In the genomic region with DNA sequence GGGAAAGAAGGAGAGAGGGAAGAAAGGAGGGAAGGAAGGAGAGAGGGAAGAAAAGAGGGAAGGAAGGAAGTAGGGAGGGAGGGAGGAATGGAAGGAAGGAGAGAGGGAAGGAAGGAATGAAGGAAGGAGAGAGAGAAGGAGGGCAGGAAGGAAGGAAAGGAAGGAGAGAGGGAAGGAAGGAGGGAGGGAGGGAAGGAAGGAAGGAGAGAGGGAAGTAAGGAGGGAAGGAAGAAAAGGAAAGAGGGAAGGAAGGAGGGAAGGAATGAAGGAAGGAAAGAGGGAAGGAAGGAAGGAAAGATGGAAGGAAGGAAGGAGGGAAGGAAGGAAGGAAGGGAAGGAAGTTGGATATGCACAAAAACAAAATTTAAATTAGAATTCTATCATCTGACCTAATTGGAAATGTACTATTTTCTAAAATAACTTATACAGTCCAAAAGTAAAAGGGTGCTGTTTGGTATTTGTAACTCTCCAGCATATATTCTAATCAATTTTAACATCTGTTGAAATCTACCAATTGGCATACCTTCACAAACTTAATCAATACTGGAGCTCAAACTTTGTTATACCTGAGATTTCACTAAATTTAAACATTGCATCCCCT, we compare ENCODE assay signal across 1 cellular context.
A peak's percentile ranks its signal among the peaks of the same experiment; 100 is the strongest.
TF ChIP-seq lines count a peak whose summit lies in the region.

No MANE protein-coding gene starts in this region.

TF ChIP-seq in K562, 482 proteins besides CTCF, POLR2A, EP300 and RAD21 (continued from another document):
- TF ChIP-seq, protein P1, sequence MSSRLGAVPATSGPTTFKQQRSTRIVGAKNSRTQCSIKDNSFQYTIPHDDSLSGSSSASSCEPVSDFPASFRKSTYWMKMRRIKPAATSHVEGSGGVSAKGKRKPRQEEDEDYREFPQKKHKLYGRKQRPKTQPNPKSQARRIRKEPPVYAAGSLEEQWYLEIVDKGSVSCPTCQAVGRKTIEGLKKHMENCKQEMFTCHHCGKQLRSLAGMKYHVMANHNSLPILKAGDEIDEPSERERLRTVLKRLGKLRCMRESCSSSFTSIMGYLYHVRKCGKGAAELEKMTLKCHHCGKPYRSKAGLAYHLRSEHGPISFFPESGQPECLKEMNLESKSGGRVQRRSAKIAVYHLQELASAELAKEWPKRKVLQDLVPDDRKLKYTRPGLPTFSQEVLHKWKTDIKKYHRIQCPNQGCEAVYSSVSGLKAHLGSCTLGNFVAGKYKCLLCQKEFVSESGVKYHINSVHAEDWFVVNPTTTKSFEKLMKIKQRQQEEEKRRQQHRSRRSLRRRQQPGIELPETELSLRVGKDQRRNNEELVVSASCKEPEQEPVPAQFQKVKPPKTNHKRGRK (tag; IDR thresholded peaks at IDR 0.05) = peak; percentile 78
- TF ChIP-seq, protein P2, sequence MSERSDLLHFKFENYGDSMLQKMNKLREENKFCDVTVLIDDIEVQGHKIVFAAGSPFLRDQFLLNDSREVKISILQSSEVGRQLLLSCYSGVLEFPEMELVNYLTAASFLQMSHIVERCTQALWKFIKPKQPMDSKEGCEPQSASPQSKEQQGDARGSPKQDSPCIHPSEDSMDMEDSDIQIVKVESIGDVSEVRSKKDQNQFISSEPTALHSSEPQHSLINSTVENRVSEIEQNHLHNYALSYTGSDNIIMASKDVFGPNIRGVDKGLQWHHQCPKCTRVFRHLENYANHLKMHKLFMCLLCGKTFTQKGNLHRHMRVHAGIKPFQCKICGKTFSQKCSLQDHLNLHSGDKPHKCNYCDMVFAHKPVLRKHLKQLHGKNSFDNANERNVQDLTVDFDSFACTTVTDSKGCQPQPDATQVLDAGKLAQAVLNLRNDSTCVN (CRISPR knock-in tag; IDR thresholded peaks at IDR 0.05) = peak; percentile 74; the same call in 1 of the 2 replicates
